16 cellular contexts compared by ENCODE assay signal in the genomic region with DNA sequence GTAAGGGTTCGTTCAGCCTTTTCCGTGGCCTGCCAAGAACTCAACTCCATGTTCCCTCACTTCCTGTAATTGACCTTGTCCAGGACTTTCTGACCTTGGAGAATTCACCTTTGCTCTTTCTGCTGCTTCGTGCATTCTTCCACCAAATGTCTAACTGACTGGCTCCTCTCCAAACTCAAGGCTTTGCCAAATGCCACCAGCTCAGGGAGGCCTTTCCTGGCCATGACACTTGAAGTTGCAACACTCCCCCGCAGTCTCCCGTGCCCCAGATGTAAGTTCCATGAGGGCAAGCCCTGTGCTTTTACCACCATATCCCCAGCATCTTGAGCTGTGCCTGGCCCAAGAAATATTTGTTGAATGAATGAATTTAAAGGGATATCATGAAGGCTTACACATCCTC.
DNase-seq lines count a peak whose midpoint lies in the region; ATAC-seq, FAIRE-seq and TF ChIP-seq lines count a peak whose summit lies in the region.
"Had no signal": no experiment of that assay in that cellular context is flagged by ENCODE, and none has a peak within 500 bp of the region (broad histone marks: within the 10 kb centered on the region; RNA-seq: fewer than 3 reads in every experiment).

No MANE protein-coding gene starts in this region.

- TF ChIP-seq EP300 in HepG2 (IDR thresholded peaks at IDR 0.05; ENCODE audit: low read depth in 2 of 2, low read length in 2 of 2) (no peak), HepG2 (CRISPR knock-in tag; IDR thresholded peaks at IDR 0.05; ENCODE audit: borderline replicate concordance) (no peak)

- H3K9ac ChIP-seq in HepG2 (ENCODE audit: insufficient read depth, low read depth, low read length), result no peak overlapping the region

- intact Hi-C loops in left ventricle myocardium inferior (cut with micrococcal nuclease) (no loop called here), Right ventricle myocardium inferior (cut with DNase I) (no loop called here), HepG2 (cut with micrococcal nuclease; ENCODE audit: unreplicated experiment) (no loop called here)

- H3K4me1 ChIP-seq in left ventricle myocardium inferior, result peaks cover 33% of the 10 kb centered on the region
- peaks cover 17% of the 10 kb centered on the region for H3K4me1 ChIP-seq in HepG2 (ENCODE audit: insufficient read depth, low read length)
- H3K4me1 ChIP-seq in small intestine (ENCODE audit: control insufficient read depth in 2 of 2, insufficient read depth in 1 of 2, low read depth in 1 of 2, low read length in 1 of 2), result peaks cover 2 to 6% of the 10 kb centered on the region in 2 donors

- no peak for TF ChIP-seq CTCF in left ventricle myocardium inferior (IDR thresholded peaks at IDR 0.05; ENCODE audit: borderline replicate concordance)
- no peak for TF ChIP-seq CTCF in HepG2 (CRISPR knock-in tag; IDR thresholded peaks at IDR 0.05)

- POLR2A ChIA-PET in HepG2 (lab: Yijun Ruan, JAX), result interaction anchor here (0.6 kb wide), 1 partner anchor 16 kb away, joined by 3 read pairs; no protein-coding TSS in a partner anchor

- H3K27me3 ChIP-seq in left ventricle myocardium inferior (ENCODE audit: low read depth) (no peaks in the 10 kb centered on the region), HepG2 (ENCODE audit: control insufficient read depth in 1 of 2, insufficient read depth in 2 of 2, low read length in 2 of 2) (no peaks in the 10 kb centered on the region), small intestine (ENCODE audit: control insufficient read depth in 2 of 2, insufficient read depth in 2 of 2, low read length in 2 of 2) (no peaks in the 10 kb centered on the region)

- BruUV-seq in HepG2 (replicated peaks; lab: Mats Ljungman, UMichigan), result no TSS peak

- H3K27ac ChIP-seq in left ventricle myocardium inferior (replicated peaks), result peak overlapping the region; percentile 17
- H3K27ac ChIP-seq in HepG2 (ENCODE audit: extremely low read length, insufficient read depth, low read length), result no peak overlapping the region
- H3K27ac ChIP-seq in small intestine (ENCODE audit: low read depth in 1 of 2, low read length in 1 of 2), result peak overlapping the region; percentile 30 to 73

- CTCF ChIA-PET in HepG2 (lab: Yijun Ruan, JAX; ENCODE audit: low intra/inter-chr PET ratio, low total read pairs), result no interaction called here

- no peak for TF ChIP-seq POLR2A in HepG2 (IDR thresholded peaks at IDR 0.05; ENCODE audit: insufficient read depth in 1 of 2, low read depth in 2 of 2, low read length in 2 of 2)

- peaks cover 26% of the 10 kb centered on the region for H3K36me3 ChIP-seq in left ventricle myocardium inferior
- H3K36me3 ChIP-seq in HepG2 (replicated peaks in 1 of 2; ENCODE audit: control insufficient read depth in 1 of 2, insufficient read depth in 2 of 2, low read length in 2 of 2), result peaks cover 4 to 16% of the 10 kb centered on the region in 2 experiments; a peak in 4 of 5 replicates
- no peaks in the 10 kb centered on the region for H3K36me3 ChIP-seq in small intestine (ENCODE audit: control insufficient read depth in 2 of 2, insufficient read depth in 2 of 2, low read length in 2 of 2)

- H3K9me3 ChIP-seq in left ventricle myocardium inferior (replicated peaks) (no peaks in the 10 kb centered on the region), HepG2 (ENCODE audit: low read length) (no peaks in the 10 kb centered on the region), small intestine (ENCODE audit: control insufficient read depth, low read depth) (no peaks in the 10 kb centered on the region)

- no peak for FAIRE-seq in HepG2 (lab: Jason Lieb, UNC)
- FAIRE-seq in small intestine (lab: Jason Lieb, UNC), result no peak
- FAIRE-seq: A204.1, GM12878, H54 had no signal

- H2AFZ ChIP-seq in HepG2 (ENCODE audit: low read length), result no peak overlapping the region

- in situ Hi-C loops in HepG2 (cut with HindIII; ENCODE audit: extremely low pct_ligation_motif_present, low pct_unique_long_range_greater_than_20kb), result no loop called here

- WGBS in HepG2 (ENCODE audit: low lambda C conversion rate), result 93% methylated on average over 5 of the region's 5 CpGs
- WGBS in small intestine, 3 donors, result 59 to 73% (median 65%) methylated on average over 5 of the region's 5 CpGs

- ATAC-seq in Right ventricle myocardium inferior (no peak), HepG2 (no peak), HG03460 (IDR thresholded peaks at IDR 0.05; ENCODE audit: unreplicated experiment) (no peak)
- ATAC-seq: GM12878 had no signal

- no peak for TF ChIP-seq RAD21 in HepG2 (CRISPR knock-in tag; IDR thresholded peaks at IDR 0.05)

- no peak overlapping the region for H3K4me3 ChIP-seq in left ventricle myocardium inferior
- no peak overlapping the region for H3K4me3 ChIP-seq in HepG2 (replicated peaks in 1 of 3; ENCODE audit: insufficient read depth in 1 of 3, low read depth in 2 of 3, low read length in 3 of 3)
- H3K4me3 ChIP-seq in small intestine (ENCODE audit: low read depth in 1 of 2, low read length in 2 of 2), result no peak overlapping the region
- H3K4me3 ChIP-seq: GM12878 had no signal

- H3K4me2 ChIP-seq in HepG2 (ENCODE audit: low read depth, low read length), result no peak overlapping the region

- no peaks in the 10 kb centered on the region for H3K79me2 ChIP-seq in HepG2 (ENCODE audit: insufficient read depth, low read length)

- H4K20me1 ChIP-seq in HepG2 (ENCODE audit: insufficient read depth, low read length), result no peaks in the 10 kb centered on the region

- DNase-seq in left ventricle myocardium inferior (no peak), Right ventricle myocardium inferior (ENCODE audit: missing footprints) (no peak), HepG2 (ENCODE audit: low spot score) (no peak), small intestine (no peak), NCI-H187 (lab: John Stamatoyannopoulos, UW) (no peak), DMS 273 (lab: John Stamatoyannopoulos, UW; ENCODE audit: unreplicated experiment) (no peak)
- DNase-seq in activated CD4-positive, CD25-positive, alpha-beta regulatory T cell (lab: John Stamatoyannopoulos, UW), result no peak
- DNase-seq: DMS79, NCI-H1048, NCI-H146, NCI-H345, NCI-H526 treated with DMSO at 0.1 percent for 48 hours had no signal

TF ChIP-seq in HepG2, 621 proteins besides CTCF, POLR2A, EP300 and RAD21:
- TF ChIP-seq ZNF44 (CRISPR knock-in tag; IDR thresholded peaks at IDR 0.05) (no peak), TOE1 (CRISPR knock-in tag; IDR thresholded peaks at IDR 0.05) (no peak), SMAD3 (CRISPR knock-in tag; IDR thresholded peaks at IDR 0.05) (no peak), ZNF713 (CRISPR knock-in tag; IDR thresholded peaks at IDR 0.05) (no peak), PRPF4 (IDR thresholded peaks at IDR 0.05; ENCODE audit: low read depth, low read length, poor library complexity, severe bottlenecking) (no peak), CEBPB (IDR thresholded peaks at IDR 0.05; ENCODE audit: borderline replicate concordance, low read depth, low read length) (0 out of 2 replicates have a peak, but pooled peaks have one; percentile 3)
- TF ChIP-seq, protein P1, sequence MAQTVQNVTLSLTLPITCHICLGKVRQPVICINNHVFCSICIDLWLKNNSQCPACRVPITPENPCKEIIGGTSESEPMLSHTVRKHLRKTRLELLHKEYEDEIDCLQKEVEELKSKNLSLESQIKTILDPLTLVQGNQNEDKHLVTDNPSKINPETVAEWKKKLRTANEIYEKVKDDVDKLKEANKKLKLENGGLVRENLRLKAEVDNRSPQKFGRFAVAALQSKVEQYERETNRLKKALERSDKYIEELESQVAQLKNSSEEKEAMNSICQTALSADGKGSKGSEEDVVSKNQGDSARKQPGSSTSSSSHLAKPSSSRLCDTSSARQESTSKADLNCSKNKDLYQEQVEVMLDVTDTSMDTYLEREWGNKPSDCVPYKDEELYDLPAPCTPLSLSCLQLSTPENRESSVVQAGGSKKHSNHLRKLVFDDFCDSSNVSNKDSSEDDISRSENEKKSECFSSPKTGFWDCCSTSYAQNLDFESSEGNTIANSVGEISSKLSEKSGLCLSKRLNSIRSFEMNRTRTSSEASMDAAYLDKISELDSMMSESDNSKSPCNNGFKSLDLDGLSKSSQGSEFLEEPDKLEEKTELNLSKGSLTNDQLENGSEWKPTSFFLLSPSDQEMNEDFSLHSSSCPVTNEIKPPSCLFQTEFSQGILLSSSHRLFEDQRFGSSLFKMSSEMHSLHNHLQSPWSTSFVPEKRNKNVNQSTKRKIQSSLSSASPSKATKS (CRISPR knock-in tag; IDR thresholded peaks at IDR 0.05), result no peak
